In genomic region chr11:207213-208176, GRCh38 we compare ENCODE assay signal across 1 cellular context.
TF ChIP-seq lines count a peak whose summit lies in the region.

TSS of gene BET1L (minus strand) at chr11:207399. CDS start at chr11:207321, 78 bp downstream.
TSS of gene RIC8A (plus strand) at chr11:207708. CDS start at chr11:208855, 1,147 bp downstream.

TF ChIP-seq in HEK293, 187 proteins besides CTCF, POLR2A, EP300 and RAD21 (continued from another document):
- TF ChIP-seq, protein P1, sequence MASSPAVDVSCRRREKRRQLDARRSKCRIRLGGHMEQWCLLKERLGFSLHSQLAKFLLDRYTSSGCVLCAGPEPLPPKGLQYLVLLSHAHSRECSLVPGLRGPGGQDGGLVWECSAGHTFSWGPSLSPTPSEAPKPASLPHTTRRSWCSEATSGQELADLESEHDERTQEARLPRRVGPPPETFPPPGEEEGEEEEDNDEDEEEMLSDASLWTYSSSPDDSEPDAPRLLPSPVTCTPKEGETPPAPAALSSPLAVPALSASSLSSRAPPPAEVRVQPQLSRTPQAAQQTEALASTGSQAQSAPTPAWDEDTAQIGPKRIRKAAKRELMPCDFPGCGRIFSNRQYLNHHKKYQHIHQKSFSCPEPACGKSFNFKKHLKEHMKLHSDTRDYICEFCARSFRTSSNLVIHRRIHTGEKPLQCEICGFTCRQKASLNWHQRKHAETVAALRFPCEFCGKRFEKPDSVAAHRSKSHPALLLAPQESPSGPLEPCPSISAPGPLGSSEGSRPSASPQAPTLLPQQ (tag by site-specific recombination; IDR thresholded peaks at IDR 0.05), result 0 out of 2 replicates have a peak, but pooled peaks have one; percentile 26
- TF ChIP-seq ZNF2 (tag by site-specific recombination; IDR thresholded peaks at IDR 0.05), result no peak
- TF ChIP-seq ELK4 (IDR thresholded peaks at IDR 0.05; ENCODE audit: borderline replicate concordance, low read depth, low read length), result peak; percentile 75; the same call in 1 of the 2 replicates
- TF ChIP-seq KLF1 (tag by site-specific recombination; IDR thresholded peaks at IDR 0.05), result peak; percentile 26; the same call in 1 of the 2 replicates
- TF ChIP-seq ZNF600 (tag by site-specific recombination; IDR thresholded peaks at IDR 0.05), result 0 out of 2 replicates have a peak, but pooled peaks have one; percentile 12
- TF ChIP-seq ZFP69B (tag by site-specific recombination; IDR thresholded peaks at IDR 0.05), result 0 out of 2 replicates have a peak, but pooled peaks have one; percentile 28
- TF ChIP-seq ZNF335 (tag by site-specific recombination; conservative IDR thresholded peaks at IDR 0.05), result peak; percentile 6; the same call in 1 of the 2 replicates
- no peak for TF ChIP-seq WT1 (tag by site-specific recombination; IDR thresholded peaks at IDR 0.05)
- TF ChIP-seq ZNF513 (tag by site-specific recombination; IDR thresholded peaks at IDR 0.05), result no peak
- TF ChIP-seq SP3 (tag by site-specific recombination; IDR thresholded peaks at IDR 0.05), result peak; percentile 91
- TF ChIP-seq MZF1 (tag by site-specific recombination; IDR thresholded peaks at IDR 0.05; ENCODE audit: borderline replicate concordance), result no peak
- TF ChIP-seq, protein P2, sequence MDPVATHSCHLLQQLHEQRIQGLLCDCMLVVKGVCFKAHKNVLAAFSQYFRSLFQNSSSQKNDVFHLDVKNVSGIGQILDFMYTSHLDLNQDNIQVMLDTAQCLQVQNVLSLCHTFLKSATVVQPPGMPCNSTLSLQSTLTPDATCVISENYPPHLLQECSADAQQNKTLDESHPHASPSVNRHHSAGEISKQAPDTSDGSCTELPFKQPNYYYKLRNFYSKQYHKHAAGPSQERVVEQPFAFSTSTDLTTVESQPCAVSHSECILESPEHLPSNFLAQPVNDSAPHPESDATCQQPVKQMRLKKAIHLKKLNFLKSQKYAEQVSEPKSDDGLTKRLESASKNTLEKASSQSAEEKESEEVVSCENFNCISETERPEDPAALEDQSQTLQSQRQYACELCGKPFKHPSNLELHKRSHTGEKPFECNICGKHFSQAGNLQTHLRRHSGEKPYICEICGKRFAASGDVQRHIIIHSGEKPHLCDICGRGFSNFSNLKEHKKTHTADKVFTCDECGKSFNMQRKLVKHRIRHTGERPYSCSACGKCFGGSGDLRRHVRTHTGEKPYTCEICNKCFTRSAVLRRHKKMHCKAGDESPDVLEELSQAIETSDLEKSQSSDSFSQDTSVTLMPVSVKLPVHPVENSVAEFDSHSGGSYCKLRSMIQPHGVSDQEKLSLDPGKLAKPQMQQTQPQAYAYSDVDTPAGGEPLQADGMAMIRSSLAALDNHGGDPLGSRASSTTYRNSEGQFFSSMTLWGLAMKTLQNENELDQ (tag by site-specific recombination; IDR thresholded peaks at IDR 0.05; ENCODE audit: low read depth), result no peak
- TF ChIP-seq ZBTB7A (tag by site-specific recombination; IDR thresholded peaks at IDR 0.05; ENCODE audit: low read depth), result no peak
